In genomic region chr1:79325126-79325525, GRCh38 we compare ENCODE assay signal across 24 cellular contexts.
"Had no signal": no experiment of that assay in that cellular context is flagged by ENCODE, and none has a peak within 500 bp of the region (broad histone marks: within the 10 kb centered on the region; RNA-seq: fewer than 3 reads in every experiment).

No MANE protein-coding gene starts in this region.

- H3K27me3 ChIP-seq: ovary, spleen, suprapubic skin, tibial artery, upper lobe of right lung had no signal

- H3K9me3 ChIP-seq: mucosa of descending colon, ovary, prostate gland, suprapubic skin, thoracic aorta, tibial artery, upper lobe of right lung had no signal

- H3K27ac Mint-ChIP-seq: immature natural killer cell; naive thymus-derived CD4-positive, alpha-beta T cell; natural killer cell treated with Interleukin-12 subunit alpha and Interleukin-12 subunit beta and Interleukin-15 and Interleukin-18, amount 100 ng/mL, for 72 hours; stimulated activated naive CD8-positive, alpha-beta T cell treated with anti-CD3 and anti-CD28 coated beads, Interleukin-15, Interleukin-2, amounts not matched to agents 100 ng/mL and 50 ng/mL, for 24 hours had no signal

- DNase-seq: hypothalamus; immature natural killer cell; left ventricle myocardium inferior; midbrain; mucosa of descending colon; naive thymus-derived CD4-positive, alpha-beta T cell; ovary; retina; right cardiac atrium; spleen; stimulated activated CD4-positive, alpha-beta T cell treated with anti-CD3 and anti-CD28 coated beads, Interleukin-2, amount 100 ng/mL, for 48 hours; stimulated activated naive CD4-positive, alpha-beta T cell; tibial artery; trophoblast cell; upper lobe of right lung had no signal

- H3K27me3 Mint-ChIP-seq: naive thymus-derived CD4-positive, alpha-beta T cell; natural killer cell treated with Interleukin-12 subunit alpha and Interleukin-12 subunit beta and Interleukin-15 and Interleukin-18, amount 100 ng/mL, for 72 hours; stimulated activated naive CD8-positive, alpha-beta T cell treated with anti-CD3 and anti-CD28 coated beads, Interleukin-15, Interleukin-2, amounts not matched to agents 100 ng/mL and 50 ng/mL, for 24 hours had no signal

- H3K4me3 Mint-ChIP-seq: immature natural killer cell; naive thymus-derived CD4-positive, alpha-beta T cell; natural killer cell treated with Interleukin-12 subunit alpha and Interleukin-12 subunit beta and Interleukin-15 and Interleukin-18, amount 100 ng/mL, for 72 hours; stimulated activated naive CD8-positive, alpha-beta T cell treated with anti-CD3 and anti-CD28 coated beads, Interleukin-15, Interleukin-2, amounts not matched to agents 100 ng/mL and 50 ng/mL, for 24 hours had no signal

- H3K4me3 ChIP-seq: left ventricle myocardium inferior, lung, mucosa of descending colon, ovary, prostate gland, skin epidermis, spleen, suprapubic skin, thoracic aorta, tibial artery, upper lobe of right lung had no signal

- H3K4me1 Mint-ChIP-seq: immature natural killer cell; naive thymus-derived CD4-positive, alpha-beta T cell had no signal

- H3K27ac ChIP-seq: left ventricle myocardium inferior, ovary, prostate gland, skin epidermis, spleen, suprapubic skin, thoracic aorta, tibial artery, upper lobe of right lung had no signal

- H3K36me3 ChIP-seq: left ventricle myocardium inferior, ovary, prostate gland, spleen, suprapubic skin, thoracic aorta, tibial artery, upper lobe of right lung had no signal

- H3K4me1 ChIP-seq: left ventricle myocardium inferior, prostate gland, spleen, suprapubic skin, upper lobe of right lung had no signal

- ATAC-seq: mucosa of descending colon; naive thymus-derived CD4-positive, alpha-beta T cell; natural killer cell treated with Interleukin-12 subunit alpha and Interleukin-12 subunit beta and Interleukin-15 and Interleukin-18, amount 100 ng/mL, for 72 hours; right cardiac atrium; sciatic nerve; upper lobe of right lung had no signal

- FAIRE-seq: urothelium cell line had no signal

- H3K36me3 Mint-ChIP-seq: immature natural killer cell; naive thymus-derived CD4-positive, alpha-beta T cell; natural killer cell treated with Interleukin-12 subunit alpha and Interleukin-12 subunit beta and Interleukin-15 and Interleukin-18, amount 100 ng/mL, for 72 hours had no signal
